ENCODE assay signal across 10 cellular contexts in genomic region chr9:129422843-129423700, GRCh38.
DNase-seq lines count a peak whose midpoint lies in the region; ATAC-seq and TF ChIP-seq lines count a peak whose summit lies in the region.
"Had no signal": no experiment of that assay in that cellular context is flagged by ENCODE, and none has a peak within 500 bp of the region (broad histone marks: within the 10 kb centered on the region; RNA-seq: fewer than 3 reads in every experiment).

No MANE protein-coding gene starts in this region.

- no peak for DNase-seq in activated CD4-positive, alpha-beta memory T cell treated with anti-CD3 and anti-CD28 coated beads for 36 hours
- DNase-seq in activated CD4-positive, alpha-beta memory T cell treated with anti-CD3 and anti-CD28 coated beads, Interleukin-2, amount 10 ng/mL, durations not matched to agents 7 days and 5 days = no peak
- DNase-seq in WTC11 (ENCODE audit: low spot score) = no peak
- peak; percentile 22 for DNase-seq in iris pigment epithelial cell (ENCODE audit: low read depth)
- no peak for DNase-seq in sciatic nerve (ENCODE audit: low spot score)
- no peak for DNase-seq in GOT3 (lab: John Stamatoyannopoulos, UW)
- DNase-seq: HCEC 1CT, NCI-H524 treated with DMSO at 0.1 percent for 48 hours had no signal

- no peaks in the 10 kb centered on the region for H3K9me3 Mint-ChIP-seq in activated CD4-positive, alpha-beta memory T cell treated with anti-CD3 and anti-CD28 coated beads for 36 hours
- H3K9me3 Mint-ChIP-seq in activated CD4-positive, alpha-beta memory T cell treated with anti-CD3 and anti-CD28 coated beads, Interleukin-2, amount 10 ng/mL, durations not matched to agents 7 days and 5 days = no peaks in the 10 kb centered on the region
- H3K9me3 Mint-ChIP-seq in WTC11 = no peaks in the 10 kb centered on the region

- POLR2A ChIA-PET in activated CD4-positive, alpha-beta memory T cell treated with anti-CD3 and anti-CD28 coated beads for 36 hours (lab: Charles Lee) = no interaction called here
- POLR2A ChIA-PET in activated CD4-positive, alpha-beta memory T cell treated with anti-CD3 and anti-CD28 coated beads, Interleukin-2, amount 10 ng/mL, durations not matched to agents 7 days and 5 days (lab: Charles Lee) = interaction anchor here (0.5 to 1.0 kb wide), 2 partner anchors 10 to 36 kb away, joined by 3 read pairs; no protein-coding TSS in a partner anchor
- POLR2A ChIA-PET in WTC11 (lab: Charles Lee) = no interaction called here

- H3K4me1 Mint-ChIP-seq in activated CD4-positive, alpha-beta memory T cell treated with anti-CD3 and anti-CD28 coated beads for 36 hours (ENCODE audit: low read depth) = peaks cover 10% of the 10 kb centered on the region
- H3K4me1 Mint-ChIP-seq in activated CD4-positive, alpha-beta memory T cell treated with anti-CD3 and anti-CD28 coated beads, Interleukin-2, amount 10 ng/mL, durations not matched to agents 7 days and 5 days = peaks cover 18% of the 10 kb centered on the region
- peaks cover 10% of the 10 kb centered on the region; the same call in 1 of the 2 replicates for H3K4me1 Mint-ChIP-seq in WTC11

- no peak overlapping the region for H3K4me3 Mint-ChIP-seq in activated CD4-positive, alpha-beta memory T cell treated with anti-CD3 and anti-CD28 coated beads for 36 hours
- no peak overlapping the region for H3K4me3 Mint-ChIP-seq in activated CD4-positive, alpha-beta memory T cell treated with anti-CD3 and anti-CD28 coated beads, Interleukin-2, amount 10 ng/mL, durations not matched to agents 7 days and 5 days
- no peak overlapping the region for H3K4me3 Mint-ChIP-seq in WTC11

- H3K27ac Mint-ChIP-seq in activated CD4-positive, alpha-beta memory T cell treated with anti-CD3 and anti-CD28 coated beads for 36 hours = peak overlapping the region; percentile 14
- H3K27ac Mint-ChIP-seq in activated CD4-positive, alpha-beta memory T cell treated with anti-CD3 and anti-CD28 coated beads, Interleukin-2, amount 10 ng/mL, durations not matched to agents 7 days and 5 days = no peak overlapping the region
- no peak overlapping the region for H3K27ac Mint-ChIP-seq in WTC11

- no peaks in the 10 kb centered on the region for H3K27me3 Mint-ChIP-seq in activated CD4-positive, alpha-beta memory T cell treated with anti-CD3 and anti-CD28 coated beads for 36 hours
- no peaks in the 10 kb centered on the region for H3K27me3 Mint-ChIP-seq in activated CD4-positive, alpha-beta memory T cell treated with anti-CD3 and anti-CD28 coated beads, Interleukin-2, amount 10 ng/mL, durations not matched to agents 7 days and 5 days
- H3K27me3 Mint-ChIP-seq in WTC11 (ENCODE audit: low read depth) = peaks cover 6% of the 10 kb centered on the region; the same call in 1 of the 2 replicates

- TF ChIP-seq CTCF in WTC11 (IDR thresholded peaks at IDR 0.05) = no peak

- CTCF ChIA-PET in activated CD4-positive, alpha-beta memory T cell treated with anti-CD3 and anti-CD28 coated beads for 36 hours (lab: Charles Lee) = no interaction called here
- CTCF ChIA-PET in activated CD4-positive, alpha-beta memory T cell treated with anti-CD3 and anti-CD28 coated beads, Interleukin-2, amount 10 ng/mL, durations not matched to agents 7 days and 5 days (lab: Charles Lee) = no interaction called here
- CTCF ChIA-PET in WTC11 (lab: Charles Lee) = interaction anchor here (0.6 to 1.2 kb wide), 5 partner anchors 39 to 284 kb away, joined by 3 to 5 read pairs (median 3); no protein-coding TSS in a partner anchor

- no peaks in the 10 kb centered on the region for H3K36me3 Mint-ChIP-seq in activated CD4-positive, alpha-beta memory T cell treated with anti-CD3 and anti-CD28 coated beads for 36 hours
- H3K36me3 Mint-ChIP-seq in activated CD4-positive, alpha-beta memory T cell treated with anti-CD3 and anti-CD28 coated beads, Interleukin-2, amount 10 ng/mL, durations not matched to agents 7 days and 5 days (ENCODE audit: low read depth) = no peaks in the 10 kb centered on the region
- H3K36me3 Mint-ChIP-seq in WTC11 = no peaks in the 10 kb centered on the region

- peak; percentile 39 for ATAC-seq in WTC11
- ATAC-seq in sciatic nerve = peak; percentile 55
- no peak for ATAC-seq in HG02588 (IDR thresholded peaks at IDR 0.05; ENCODE audit: unreplicated experiment)
- ATAC-seq in HG02981 (IDR thresholded peaks at IDR 0.05; ENCODE audit: unreplicated experiment) = no peak

- intact Hi-C loops in activated CD4-positive, alpha-beta memory T cell treated with anti-CD3 and anti-CD28 coated beads for 36 hours (cut with micrococcal nuclease) = no loop called here
- intact Hi-C loops in sciatic nerve (cut with DNase I) = no loop called here

TF ChIP-seq in WTC11, 78 proteins besides CTCF, POLR2A, EP300 and RAD21 (continues in another document):
- TF ChIP-seq TEAD4 (CRISPR knock-in tag; IDR thresholded peaks at IDR 0.05) (no peak), GABPB1 (CRISPR knock-in tag; IDR thresholded peaks at IDR 0.05) (no peak), ATF6 (CRISPR knock-in tag; IDR thresholded peaks at IDR 0.05) (no peak), USF2 (CRISPR knock-in tag; IDR thresholded peaks at IDR 0.05) (no peak), ZNF532 (CRISPR knock-in tag; IDR thresholded peaks at IDR 0.05; ENCODE audit: borderline replicate concordance) (no peak), ZNF219 (CRISPR knock-in tag; IDR thresholded peaks at IDR 0.05; ENCODE audit: borderline replicate concordance) (no peak), ZMAT4 (CRISPR knock-in tag; IDR thresholded peaks at IDR 0.05) (no peak)

Comparison
In these comparisons a context has a peak if more than half of its experiments do, and no peak if none do; other contexts are left out.
1. ATAC-seq: peak in WTC11 (single experiment) and sciatic nerve (single experiment); none in HG02588 (single experiment) and HG02981 (single experiment).